10 cellular contexts compared by ENCODE assay signal in genomic region chrX:7109838-7110793, GRCh38. TPM values are rescaled to one million over a fixed set of nuclear protein-coding genes. Genes with fewer than 3 reads are reported as not detected.
A peak's percentile ranks its signal among the peaks of the same experiment; 100 is the strongest.
DNase-seq lines count a peak whose midpoint lies in the region; ATAC-seq and TF ChIP-seq lines count a peak whose summit lies in the region.
"Had no signal": no experiment of that assay in that cellular context is flagged by ENCODE, and none has a peak within 500 bp of the region (broad histone marks: within the 10 kb centered on the region; RNA-seq: fewer than 3 reads in every experiment).

No MANE protein-coding gene starts in this region.

- H4K20me1 ChIP-seq in GM23248 (ENCODE audit: insufficient read depth): no peaks in the 10 kb centered on the region

- H3K4me1 Mint-ChIP-seq in glutamatergic neuron (ENCODE audit: low read depth, unreplicated experiment): peaks cover 19% of the 10 kb centered on the region

- H3F3A ChIP-seq in GM23248 (ENCODE audit: insufficient read depth): no peaks in the 10 kb centered on the region

- no peaks in the 10 kb centered on the region for H3K36me3 Mint-ChIP-seq in glutamatergic neuron (ENCODE audit: unreplicated experiment)

- intact Hi-C loops in sciatic nerve (cut with DNase I): no loop called here

- H3K27ac ChIP-seq in GM23248: no peak overlapping the region

- H3K27me3 Mint-ChIP-seq in glutamatergic neuron (ENCODE audit: unreplicated experiment): peaks cover 3% of the 10 kb centered on the region

- ATAC-seq in GM18498 (IDR thresholded peaks at IDR 0.05; ENCODE audit: unreplicated experiment): peak; percentile 76
- ATAC-seq in GM21381 (IDR thresholded peaks at IDR 0.05; ENCODE audit: unreplicated experiment): peak; percentile 69
- ATAC-seq in HG03442 (IDR thresholded peaks at IDR 0.05; ENCODE audit: unreplicated experiment): peak; percentile 67
- no peak for ATAC-seq in sciatic nerve
- ATAC-seq: activated T-cell treated with anti-CD3 and anti-CD28 coated beads, Interleukin-2, amount 50 U/mL, for 72 hours had no signal

- H3K4me2 ChIP-seq in GM23248 (ENCODE audit: unreplicated experiment): no peak overlapping the region

- no peaks in the 10 kb centered on the region for H3K36me3 ChIP-seq in GM23248 (ENCODE audit: low read depth)

- no peak for TF ChIP-seq CTCF in glutamatergic neuron (IDR thresholded peaks at IDR 0.05; ENCODE audit: partially characterized antibody, unreplicated experiment)

- no peak overlapping the region for H3K4me3 ChIP-seq in GM23248
- H3K4me3 ChIP-seq: lung had no signal

- no peaks in the 10 kb centered on the region for H3K27me3 ChIP-seq in GM23248 (replicated peaks; ENCODE audit: insufficient read depth)

- no peaks in the 10 kb centered on the region for H3K9me3 ChIP-seq in GM23248 (ENCODE audit: low read depth)

- no peak overlapping the region for H3K9ac ChIP-seq in GM23248

- no peak overlapping the region for H2AFZ ChIP-seq in GM23248

- WGBS in GM23248 (ENCODE audit: low coverage in 1 of 2, low lambda C conversion rate in 2 of 2, missing lambda C conversion rate in 2 of 2), 2 experiments: 80 to 83% methylated on average over 11 to 12 of the region's 12 CpGs

- H3K27ac Mint-ChIP-seq in glutamatergic neuron (ENCODE audit: unreplicated experiment): peak overlapping the region; percentile 96
- H3K27ac Mint-ChIP-seq: activated T-cell treated with anti-CD3 and anti-CD28 coated beads, Interleukin-2, amount 50 U/mL, for 72 hours had no signal

- DNase-seq in glutamatergic neuron (no peak), T1000 (lab: John Stamatoyannopoulos, UW) (no peak), sciatic nerve (ENCODE audit: low spot score) (no peak), GM23248 (no peak), Ammon's horn (ENCODE audit: low spot score) (no peak)
- DNase-seq: activated T-cell treated with anti-CD3 and anti-CD28 coated beads, Interleukin-2, amount 50 U/mL, for 72 hours had no signal

- H3K9me3 Mint-ChIP-seq in glutamatergic neuron (ENCODE audit: unreplicated experiment): peaks cover 4% of the 10 kb centered on the region
- H3K9me3 Mint-ChIP-seq: activated T-cell treated with anti-CD3 and anti-CD28 coated beads, Interleukin-2, amount 50 U/mL, for 72 hours had no signal

- H3K79me2 ChIP-seq in GM23248 (ENCODE audit: insufficient read depth): no peaks in the 10 kb centered on the region

- no peaks in the 10 kb centered on the region for H3K9me2 ChIP-seq in GM23248 (ENCODE audit: insufficient read depth)

- no peaks in the 10 kb centered on the region for H3K4me1 ChIP-seq in GM23248 (ENCODE audit: insufficient read depth)

- in situ Hi-C loops in GM23248 (cut with MboI): no loop called here

- H3K4me3 Mint-ChIP-seq in glutamatergic neuron (ENCODE audit: unreplicated experiment): peak overlapping the region; percentile 42

RNA-seq across cellular contexts. Expression of gene STS, which starts 37.4 kb away (rescaled TPM):
- total RNA-seq in glutamatergic neuron (ENCODE audit: unreplicated experiment) (7.2 TPM), sciatic nerve (10.1 TPM)
- 10.9 and 13.6 TPM in 2 replicates for total RNA-seq in GM23248 (2014; rRNA removed; shearing (Covaris generic))
- polyA plus RNA-seq in GM23248 (2016; fragmentation: Nextera tagmentation; extraction: Ambion mirVana): 10.6 and 11.3 TPM in 2 replicates

RNA-seq across cellular contexts. Expression of gene PUDP, which starts 37.8 kb away (rescaled TPM):
- total RNA-seq in glutamatergic neuron (ENCODE audit: unreplicated experiment) (22.7 TPM), sciatic nerve (17.4 TPM)
- total RNA-seq in GM23248 (2014; rRNA removed; shearing (Covaris generic)): 4.0 and 11.8 TPM in 2 replicates
- polyA plus RNA-seq in GM23248 (2016; fragmentation: Nextera tagmentation; extraction: Ambion mirVana): 11.6 and 12.7 TPM in 2 replicates
